ENCODE assay signal across 17 cellular contexts in genomic region chrX:141405878-141406492, GRCh38.
DNase-seq lines count a peak whose midpoint lies in the region; ATAC-seq and TF ChIP-seq lines count a peak whose summit lies in the region.
"Had no signal": no experiment of that assay in that cellular context is flagged by ENCODE, and none has a peak within 500 bp of the region (broad histone marks: within the 10 kb centered on the region; RNA-seq: fewer than 3 reads in every experiment).

No MANE protein-coding gene starts in this region.

- H3K9me3 Mint-ChIP-seq in GM23338, result no peaks in the 10 kb centered on the region
- H3K9me3 Mint-ChIP-seq: activated CD4-positive, alpha-beta memory T cell treated with anti-CD3 and anti-CD28 coated beads, Interleukin-2, amount 10 ng/mL, durations not matched to agents 7 days and 5 days; activated naive CD4-positive, alpha-beta T cell treated with anti-CD3 and anti-CD28 coated beads, Interleukin-2, amount 50 U/mL, for 24 hours; neural crest cell had no signal

- H3K4me3 Mint-ChIP-seq in GM23338, result no peak overlapping the region
- H3K4me3 Mint-ChIP-seq: activated CD4-positive, alpha-beta memory T cell treated with anti-CD3 and anti-CD28 coated beads, Interleukin-2, amount 10 ng/mL, durations not matched to agents 7 days and 5 days; activated naive CD4-positive, alpha-beta T cell treated with anti-CD3 and anti-CD28 coated beads, Interleukin-2, amount 50 U/mL, for 24 hours; effector memory CD8-positive, alpha-beta T cell; H9; neural crest cell; T-cell had no signal

- H3K9me3 ChIP-seq in HUES48 (ENCODE audit: control insufficient read depth, insufficient read depth, low read length), result peaks cover 16% of the 10 kb centered on the region; the same call in 1 of the 2 replicates
- H3K9me3 ChIP-seq: BLaER1 treated with 17β-estradiol and CSF1 and Interleukin-3, amounts not matched to agents 10 nM and 100 nM had no signal

- no peaks in the 10 kb centered on the region for H3K9me2 ChIP-seq in GM23338 (ENCODE audit: insufficient read depth)

- DNase-seq in AG08395 (ENCODE audit: low spot score), result peak; percentile 7
- DNase-seq in brain pericyte (ENCODE audit: low read depth, low spot score), result peak; percentile 12
- peak; percentile 38 for DNase-seq in kidney epithelial cell (ENCODE audit: low read depth)
- DNase-seq in GM23338 (ENCODE audit: low spot score), result no peak
- DNase-seq in occipital lobe (lab: John Stamatoyannopoulos, UW), result no peak
- DNase-seq: activated CD4-positive, alpha-beta memory T cell treated with anti-CD3 and anti-CD28 coated beads, Interleukin-2, amount 10 ng/mL, durations not matched to agents 7 days and 5 days; effector memory CD8-positive, alpha-beta T cell; H9; NCI-H774; stimulated activated CD4-positive, alpha-beta T cell treated with anti-CD3 and anti-CD28 coated beads, Interleukin-2, amount 100 ng/mL, for 48 hours; T-cell had no signal

- H3K27me3 ChIP-seq in HUES48 (ENCODE audit: control insufficient read depth, insufficient read depth, low read length), result no peaks in the 10 kb centered on the region
- no peaks in the 10 kb centered on the region for H3K27me3 ChIP-seq in kidney epithelial cell (ENCODE audit: control insufficient read depth, insufficient read depth, low read length)
- no peaks in the 10 kb centered on the region for H3K27me3 ChIP-seq in GM23338 (ENCODE audit: insufficient read depth)

- no peaks in the 10 kb centered on the region for H4K20me1 ChIP-seq in GM23338 (replicated peaks; ENCODE audit: insufficient read depth)

- H3K4me2 ChIP-seq in GM23338, result no peak overlapping the region
- H3K4me2 ChIP-seq: BLaER1 treated with 17β-estradiol and CSF1 and Interleukin-3, amounts not matched to agents 10 nM and 100 nM had no signal

- no peaks in the 10 kb centered on the region for H3K79me2 ChIP-seq in GM23338 (replicated peaks; ENCODE audit: insufficient read depth)

- TF ChIP-seq CTCF in kidney epithelial cell (IDR thresholded peaks at IDR 0.05; ENCODE audit: insufficient read depth, low read length, poor library complexity, severe bottlenecking) (no peak), GM23338 (conservative IDR thresholded peaks at IDR 0.05; ENCODE audit: low read depth in 2 of 2) (no peak)

- no peaks in the 10 kb centered on the region for H3K36me3 ChIP-seq in HUES48 (ENCODE audit: control insufficient read depth, insufficient read depth, low read length)
- no peaks in the 10 kb centered on the region for H3K36me3 ChIP-seq in kidney epithelial cell (ENCODE audit: control insufficient read depth, insufficient read depth, low read length)
- H3K36me3 ChIP-seq in GM23338 (ENCODE audit: insufficient read depth), result no peaks in the 10 kb centered on the region
- H3K36me3 ChIP-seq: BLaER1 treated with 17β-estradiol and CSF1 and Interleukin-3, amounts not matched to agents 10 nM and 100 nM had no signal

- no peak overlapping the region for H2AFZ ChIP-seq in GM23338

- peaks cover 6% of the 10 kb centered on the region; the same call in 2 of the 3 replicates for H3K4me1 Mint-ChIP-seq in GM23338
- H3K4me1 Mint-ChIP-seq: activated CD4-positive, alpha-beta memory T cell treated with anti-CD3 and anti-CD28 coated beads, Interleukin-2, amount 10 ng/mL, durations not matched to agents 7 days and 5 days; activated naive CD4-positive, alpha-beta T cell treated with anti-CD3 and anti-CD28 coated beads, Interleukin-2, amount 50 U/mL, for 24 hours; neural crest cell; T-cell had no signal

- no peak overlapping the region for H3K9ac ChIP-seq in HUES48 (ENCODE audit: low read depth, low read length)
- H3K9ac ChIP-seq: BLaER1 treated with 17β-estradiol and CSF1 and Interleukin-3, amounts not matched to agents 10 nM and 100 nM had no signal

- H3K4me3 ChIP-seq in HUES48 (ENCODE audit: low read depth, low read length), result no peak overlapping the region
- no peak overlapping the region for H3K4me3 ChIP-seq in kidney epithelial cell (ENCODE audit: low read depth, low read length)
- H3K4me3 ChIP-seq in GM23338, result no peak overlapping the region
- H3K4me3 ChIP-seq: BLaER1 treated with 17β-estradiol and CSF1 and Interleukin-3, amounts not matched to agents 10 nM and 100 nM had no signal

- peak overlapping the region; percentile 11 for H3K27ac ChIP-seq in HUES48 (ENCODE audit: low read depth, low read length)
- H3K27ac ChIP-seq in GM23338 (ENCODE audit: low read depth), result no peak overlapping the region
- H3K27ac ChIP-seq: BLaER1 treated with 17β-estradiol and CSF1 and Interleukin-3, amounts not matched to agents 10 nM and 100 nM had no signal

- H3F3A ChIP-seq in GM23338 (replicated peaks; ENCODE audit: low read depth), result no peaks in the 10 kb centered on the region

- H3K4me1 ChIP-seq in HUES48 (ENCODE audit: control insufficient read depth, insufficient read depth, low read length) (no peaks in the 10 kb centered on the region; the same call in 1 of the 2 replicates), GM23338 (ENCODE audit: insufficient read depth) (no peaks in the 10 kb centered on the region)
- H3K4me1 ChIP-seq: BLaER1 treated with 17β-estradiol and CSF1 and Interleukin-3, amounts not matched to agents 10 nM and 100 nM had no signal

- no peaks in the 10 kb centered on the region for H3K36me3 Mint-ChIP-seq in GM23338 (ENCODE audit: low read depth)
- H3K36me3 Mint-ChIP-seq: activated naive CD4-positive, alpha-beta T cell treated with anti-CD3 and anti-CD28 coated beads, Interleukin-2, amount 50 U/mL, for 24 hours; T-cell had no signal

- ATAC-seq in GM23338 (no peak), HG03159 (IDR thresholded peaks at IDR 0.05; ENCODE audit: unreplicated experiment) (no peak), HG03442 (IDR thresholded peaks at IDR 0.05; ENCODE audit: unreplicated experiment) (no peak)
- ATAC-seq: effector memory CD8-positive, alpha-beta T cell; T-cell had no signal

- H3K27me3 Mint-ChIP-seq in GM23338 (ENCODE audit: insufficient read depth, low read depth, poor library complexity), result no peaks in the 10 kb centered on the region
- H3K27me3 Mint-ChIP-seq: activated CD4-positive, alpha-beta memory T cell treated with anti-CD3 and anti-CD28 coated beads, Interleukin-2, amount 10 ng/mL, durations not matched to agents 7 days and 5 days; activated naive CD4-positive, alpha-beta T cell treated with anti-CD3 and anti-CD28 coated beads, Interleukin-2, amount 50 U/mL, for 24 hours; effector memory CD8-positive, alpha-beta T cell had no signal

- H3K27ac Mint-ChIP-seq in GM23338, result no peak overlapping the region
- H3K27ac Mint-ChIP-seq: activated CD4-positive, alpha-beta memory T cell treated with anti-CD3 and anti-CD28 coated beads, Interleukin-2, amount 10 ng/mL, durations not matched to agents 7 days and 5 days; activated naive CD4-positive, alpha-beta T cell treated with anti-CD3 and anti-CD28 coated beads, Interleukin-2, amount 50 U/mL, for 24 hours; effector memory CD8-positive, alpha-beta T cell; H9; T-cell had no signal

TF ChIP-seq in GM23338, 12 proteins besides CTCF, POLR2A, EP300 and RAD21 (continues in another document):
- TF ChIP-seq ZNF114 (CRISPR knock-in tag; IDR thresholded peaks at IDR 0.05), result no peak
- TF ChIP-seq POLR2AphosphoS5 (IDR thresholded peaks at IDR 0.05; ENCODE audit: low read depth), result no peak
- no peak for TF ChIP-seq EZH2phosphoT487 (IDR thresholded peaks at IDR 0.05; ENCODE audit: unreplicated experiment)
- no peak for TF ChIP-seq JUNB (IDR thresholded peaks at IDR 0.05; ENCODE audit: unreplicated experiment)
- TF ChIP-seq EZH2 (IDR thresholded peaks at IDR 0.05; ENCODE audit: low read depth, unreplicated experiment), result no peak
- no peak for TF ChIP-seq CREB1 (CRISPR knock-in tag; IDR thresholded peaks at IDR 0.05; ENCODE audit: low read depth)
- no peak for TF ChIP-seq STAT1 (IDR thresholded peaks at IDR 0.05; ENCODE audit: unreplicated experiment)
- no peak for TF ChIP-seq NANOG (IDR thresholded peaks at IDR 0.05; ENCODE audit: borderline replicate concordance)

Comparison
In these comparisons a context has a peak if more than half of its experiments do, and no peak if none do; other contexts are left out.
1. DNase-seq: peak in AG08395 (single experiment), brain pericyte (single experiment) and kidney epithelial cell (single experiment); none in GM23338 (single experiment) and occipital lobe (single experiment).